In the genomic region with DNA sequence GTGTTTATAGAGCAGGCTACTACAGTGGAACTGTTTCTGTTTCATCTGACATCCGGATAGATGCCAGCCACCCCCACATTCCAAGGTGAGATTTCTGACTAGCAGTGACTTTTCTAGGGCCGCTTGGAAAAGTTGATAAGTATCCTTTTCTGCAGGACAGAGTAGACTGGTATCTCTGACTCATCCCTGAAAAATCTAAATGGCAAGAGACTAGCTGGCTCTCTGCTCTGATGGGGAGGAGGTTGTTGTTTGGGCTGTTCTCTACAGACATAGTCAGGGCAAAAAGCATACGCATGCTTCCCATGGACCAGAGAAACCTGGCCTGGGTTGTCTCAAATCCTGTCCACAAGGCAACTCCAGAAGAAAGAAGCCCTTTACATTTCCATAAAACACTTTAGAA, we compare ENCODE assay signal across 12 cellular contexts. TPM values are rescaled to one million over a fixed set of nuclear protein-coding genes. Genes with fewer than 3 reads are reported as not detected.
"Had no signal": no experiment of that assay in that cellular context is flagged by ENCODE, and none has a peak within 500 bp of the region (broad histone marks: within the 10 kb centered on the region; RNA-seq: fewer than 3 reads in every experiment).

No MANE protein-coding gene starts in this region.

RNA-seq across cellular contexts. Expression of a gene that starts 33.1 kb away (rescaled TPM):
- total RNA-seq: activated B cell treated with CpG ODN at 0.5 μM for 24 hours; activated CD4-positive, alpha-beta memory T cell treated with anti-CD3 and anti-CD28 coated beads for 36 hours; activated CD4-positive, alpha-beta T cell treated with anti-CD3 and anti-CD28 coated beads, Interleukin-2, amount 10 ng/mL, durations not matched to agents 24 days and 14 days; activated CD8-positive, alpha-beta memory T cell treated with anti-CD3 and anti-CD28 coated beads for 36 hours; activated CD8-positive, alpha-beta T cell treated with anti-CD3 and anti-CD28 coated beads for 36 hours; activated naive CD4-positive, alpha-beta T cell treated with anti-CD3 and anti-CD28 coated beads for 36 hours; activated naive CD4-positive, alpha-beta T cell treated with anti-CD3 and anti-CD28 coated beads, Interleukin-2, amount 50 U/mL, for 72 hours; activated naive CD8-positive, alpha-beta T cell treated with anti-CD3 and anti-CD28 coated beads for 36 hours; activated T-cell treated with anti-CD3 and anti-CD28 coated beads, Interleukin-2, amount 50 U/mL, for 4 hours; activated T-cell treated with anti-CD3 and anti-CD28 coated beads, Interleukin-2, amount 50 U/mL, for 72 hours; activated T-helper 1 cell treated with anti-CD3 and anti-CD28 coated beads, Interleukin-12 subunit alpha, Interleukin-12 subunit beta, Interleukin-2, Interleukin-4 antibody, amounts not matched to agents 30 ng/mL and 10 ng/mL and 1 ng/mL, durations not matched to agents 14 hours and 24 hours and 36 hours; activated T-helper 17 cell treated with anti-CD3 and anti-CD28 coated beads, Interleukin-2, amount 50 U/mL, for 72 hours had no signal
